19 cellular contexts compared by ENCODE assay signal in genomic region chr2:216724190-216724589, GRCh38. TPM values are rescaled to one million over a fixed set of nuclear protein-coding genes. Genes with fewer than 3 reads are reported as not detected.
DNase-seq lines count a peak whose midpoint lies in the region; ATAC-seq, FAIRE-seq and TF ChIP-seq lines count a peak whose summit lies in the region.
"Had no signal": no experiment of that assay in that cellular context is flagged by ENCODE, and none has a peak within 500 bp of the region (broad histone marks: within the 10 kb centered on the region; RNA-seq: fewer than 3 reads in every experiment).

No MANE protein-coding gene starts in this region.

- H3K4me1 ChIP-seq in RWPE2 (ENCODE audit: insufficient read depth, poor library complexity, severe bottlenecking), result no peaks in the 10 kb centered on the region
- H3K4me1 ChIP-seq: BE2C had no signal

- FAIRE-seq in bronchial epithelial cell (lab: Jason Lieb, UNC), result peak; percentile 60
- FAIRE-seq: A204.1, G401.6, GM12891 had no signal

- H3K9me3 ChIP-seq in RWPE2 (ENCODE audit: severe bottlenecking) (no peaks in the 10 kb centered on the region), MG63 (no peaks in the 10 kb centered on the region)
- H3K9me3 ChIP-seq: BE2C had no signal

- no peak overlapping the region for H3K27ac ChIP-seq in RWPE2 (ENCODE audit: poor library complexity, severe bottlenecking)
- no peak overlapping the region for H3K27ac ChIP-seq in dorsolateral prefrontal cortex
- H3K27ac ChIP-seq: C4-2B had no signal

- H3K36me3 ChIP-seq in RWPE2 (ENCODE audit: low read depth) (no peaks in the 10 kb centered on the region), bronchial epithelial cell (ENCODE audit: control insufficient read depth, insufficient read depth, low read length) (no peaks in the 10 kb centered on the region), MG63 (no peaks in the 10 kb centered on the region)
- H3K36me3 ChIP-seq: BE2C had no signal

- H3K27me3 ChIP-seq in RWPE2 (ENCODE audit: insufficient read depth, poor library complexity, severe bottlenecking) (no peaks in the 10 kb centered on the region), bronchial epithelial cell (ENCODE audit: control insufficient read depth, insufficient read depth, low read length) (no peaks in the 10 kb centered on the region), MG63 (no peaks in the 10 kb centered on the region), dorsolateral prefrontal cortex (peaks cover 0 to 2% (median 0%) of the 10 kb centered on the region in 45 donors)
- H3K27me3 ChIP-seq: BE2C had no signal

- DNase-seq in RWPE2 (ENCODE audit: low spot score) (no peak), bronchial epithelial cell (ENCODE audit: low read depth) (peak; percentile 91), islet precursor cell (peak; percentile 18), MG63 (no peak), ecto neural progenitor cell (ENCODE audit: low spot score) (no peak), dorsolateral prefrontal cortex (no peak)
- no peak for DNase-seq in effector CD4-positive, alpha-beta T cell
- DNase-seq: BE2C; CD4-positive, alpha-beta memory T cell; DMS153; DMS79 treated with DMSO at 0.1 percent for 48 hours; EL; H7 had no signal

- H3K4me3 ChIP-seq in RWPE2 (ENCODE audit: severe bottlenecking) (no peak overlapping the region), bronchial epithelial cell (ENCODE audit: low read depth, low read length) (no peak overlapping the region), MG63 (no peak overlapping the region), dorsolateral prefrontal cortex (no peak overlapping the region)
- H3K4me3 ChIP-seq: GM23338 had no signal

- TF ChIP-seq CTCF in RWPE2 (IDR thresholded peaks at IDR 0.05; ENCODE audit: poor library complexity, severe bottlenecking) (no peak), bronchial epithelial cell (IDR thresholded peaks at IDR 0.05; ENCODE audit: insufficient read depth, low read length, severe bottlenecking) (no peak), dorsolateral prefrontal cortex (IDR thresholded peaks at IDR 0.05 in 54 of 56, conservative IDR thresholded peaks at IDR 0.05 in 2 of 56; ENCODE audit: low read depth in 1 of 56, partially characterized antibody in 56 of 56) (no peak)

- intact Hi-C loops in dorsolateral prefrontal cortex (cut with DNase I), result no loop called here

- peak; percentile 51; the same call in 1 of the 3 replicates for ATAC-seq in RWPE2 (ENCODE audit: low read depth)
- ATAC-seq: GM23338 had no signal

RNA-seq across cellular contexts. Expression of gene IGFBP5, which starts 28.8 kb away (rescaled TPM):
- total RNA-seq in bronchial epithelial cell (0.51 and 9.2 TPM in 2 replicates), dorsolateral prefrontal cortex (100 to 1,000 TPM in 4 of 120 experiments, 10 to 100 TPM in 116; 21.9 to 125 (median 57.7) TPM)
- total RNA-seq in MG63 (2014; rRNA removed; shearing (Covaris generic); ENCODE audit: low replicate concordance), result 1.8 and 3.8 TPM in 2 replicates
- total RNA-seq: HT-29 had no signal

Comparison
In these comparisons a context has a peak if more than half of its experiments do, and no peak if none do; other contexts are left out.
1. DNase-seq: peak in bronchial epithelial cell (single experiment) and islet precursor cell (single experiment); none in RWPE2 (single experiment), MG63 (single experiment), ecto neural progenitor cell (single experiment), effector CD4-positive, alpha-beta T cell (single experiment) and dorsolateral prefrontal cortex (0 of 10).